Comparison of ENCODE assay signal across 1 cellular context in genomic region chr13:91132786-91133185, GRCh38.
TF ChIP-seq lines count a peak whose summit lies in the region.

No MANE protein-coding gene starts in this region.

TF ChIP-seq in SK-N-SH, 30 proteins besides CTCF, POLR2A, EP300 and RAD21 (continued from another document):
- TF ChIP-seq RXRA (IDR thresholded peaks at IDR 0.05; ENCODE audit: borderline replicate concordance, low read depth) (no peak), YY1 (IDR thresholded peaks at IDR 0.05; ENCODE audit: low read depth) (no peak)
TF ChIP-seq in SK-N-SH: peak in this region for 0.
